In the genomic region with DNA sequence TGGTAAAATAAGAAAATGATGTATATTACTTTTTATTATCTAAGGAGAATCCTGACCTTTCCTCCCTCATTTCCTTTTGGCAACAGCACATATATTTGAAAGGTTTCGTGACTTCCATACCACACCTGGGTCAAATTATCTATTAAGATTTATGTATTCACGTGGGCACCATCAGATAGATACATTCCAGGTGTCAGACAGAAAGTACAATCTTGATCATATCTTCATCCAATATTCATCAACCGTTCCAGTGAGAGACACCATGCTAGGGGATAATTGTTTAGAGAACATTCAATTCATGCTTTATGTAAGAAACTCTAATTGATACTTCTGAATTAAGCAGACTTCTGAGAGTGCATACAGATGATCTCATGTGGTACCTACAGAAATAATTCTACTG, we compare ENCODE assay signal across 28 cellular contexts.
"Had no signal": no experiment of that assay in that cellular context is flagged by ENCODE, and none has a peak within 500 bp of the region (broad histone marks: within the 10 kb centered on the region; RNA-seq: fewer than 3 reads in every experiment).

No MANE protein-coding gene starts in this region.

- H3K4me1 Mint-ChIP-seq: stimulated activated effector memory CD8-positive, alpha-beta T cell treated with anti-CD3 and anti-CD28 coated beads, Interleukin-12 subunit alpha, Interleukin-12 subunit beta, amount 100 ng/mL, for 72 hours; stimulated activated memory B cell treated with anti-CD40 and anti-IgM and Interleukin-4, amounts not matched to agents 10 μg/mL and 1 μg/mL and 100 μg/mL, for 72 hours; stimulated activated naive B cell treated with anti-CD40 and anti-IgM and Interleukin-4, amounts not matched to agents 10 μg/mL and 1 μg/mL and 100 μg/mL, for 72 hours; stimulated activated naive CD8-positive, alpha-beta T cell treated with anti-CD3 and anti-CD28 coated beads, Interleukin-15, amount 100 ng/mL, for 72 hours had no signal

- H3K4me1 ChIP-seq: stomach, suprapubic skin, testis, thyroid gland, tibial artery, tibial nerve, transverse colon, upper lobe of left lung, upper lobe of right lung, uterus, vagina had no signal

- ATAC-seq: stimulated activated effector memory CD8-positive, alpha-beta T cell treated with anti-CD3 and anti-CD28 coated beads, Interleukin-12 subunit alpha, Interleukin-12 subunit beta, amount 100 ng/mL, for 72 hours; stimulated activated memory B cell treated with anti-CD40 and anti-IgM and Interleukin-4, amounts not matched to agents 10 μg/mL and 1 μg/mL and 100 μg/mL, for 72 hours; stimulated activated naive B cell treated with anti-CD40 and anti-IgM and Interleukin-4, amounts not matched to agents 10 μg/mL and 1 μg/mL and 100 μg/mL, for 72 hours; stimulated activated naive CD8-positive, alpha-beta T cell treated with anti-CD3 and anti-CD28 coated beads, Interleukin-15, amount 100 ng/mL, for 72 hours; stimulated activated naive CD8-positive, alpha-beta T cell treated with anti-CD3 and anti-CD28 coated beads, Interleukin-15, Interleukin-2, amounts not matched to agents 100 U/mL and 50 U/mL, for 24 hours; upper lobe of right lung had no signal

- H3K9me3 Mint-ChIP-seq: stimulated activated memory B cell treated with anti-CD40 and anti-IgM and Interleukin-4, amounts not matched to agents 10 μg/mL and 1 μg/mL and 100 μg/mL, for 72 hours; stimulated activated naive B cell treated with anti-CD40 and anti-IgM and Interleukin-4, amounts not matched to agents 10 μg/mL and 1 μg/mL and 100 μg/mL, for 72 hours; stimulated activated naive CD8-positive, alpha-beta T cell treated with anti-CD3 and anti-CD28 coated beads, Interleukin-15, amount 100 ng/mL, for 72 hours; stimulated activated naive CD8-positive, alpha-beta T cell treated with anti-CD3 and anti-CD28 coated beads, Interleukin-15, Interleukin-2, amounts not matched to agents 100 ng/mL and 50 ng/mL, for 24 hours; type B pancreatic cell had no signal

- H3K27ac ChIP-seq: stomach, suprapubic skin, testis, thoracic aorta, thyroid gland, tibial artery, tibial nerve, transverse colon, upper lobe of left lung, upper lobe of right lung, uterus, vagina had no signal

- DNase-seq: stimulated activated CD4-positive, alpha-beta T cell treated with anti-CD3 and anti-CD28 coated beads, Interleukin-2, amount 100 ng/mL, for 48 hours; stimulated activated CD4-positive, alpha-beta T cell treated with anti-CD3 and anti-CD28 coated beads, Interleukin-4, amount 100 ng/mL, for 1 hour; stimulated activated CD4-positive, alpha-beta T cell treated with anti-CD3 and anti-CD28 coated beads, Interleukin-4, amount 100 ng/mL, for 24 hours; stimulated activated CD4-positive, alpha-beta T cell treated with anti-CD3 and anti-CD28 coated beads, Interleukin-4, amount 100 ng/mL, for 4 hours; stimulated activated CD8-positive, alpha-beta memory T cell treated with anti-CD3 and anti-CD28 coated beads, Interleukin-4, amount 100 ng/mL, for 48 hours; stimulated activated naive B cell treated with anti-CD40 and anti-IgM and Interleukin-4, amounts not matched to agents 10 μg/mL and 1 μg/mL and 100 μg/mL, for 72 hours; stimulated activated naive CD4-positive, alpha-beta T cell; stimulated activated naive CD4-positive, alpha-beta T cell treated with Interleukin-2 at 50 U/mL for 16 hours; stimulated activated naive CD8-positive, alpha-beta T cell treated with anti-CD3 and anti-CD28 coated beads, Interleukin-15, amount 100 ng/mL, for 72 hours; stimulated activated naive CD8-positive, alpha-beta T cell treated with anti-CD3 and anti-CD28 coated beads, Interleukin-15, Interleukin-2, amounts not matched to agents 100 U/mL and 50 U/mL, for 24 hours; stomach; substantia nigra; testis; thyroid gland; tibial artery; transverse colon; trophoblast cell; upper lobe of left lung; upper lobe of right lung; uterus had no signal

- H3K27ac Mint-ChIP-seq: stimulated activated effector memory CD8-positive, alpha-beta T cell treated with anti-CD3 and anti-CD28 coated beads, Interleukin-12 subunit alpha, Interleukin-12 subunit beta, amount 100 ng/mL, for 72 hours; stimulated activated memory B cell treated with anti-CD40 and anti-IgM and Interleukin-4, amounts not matched to agents 10 μg/mL and 1 μg/mL and 100 μg/mL, for 72 hours; stimulated activated naive B cell treated with anti-CD40 and anti-IgM and Interleukin-4, amounts not matched to agents 10 μg/mL and 1 μg/mL and 100 μg/mL, for 72 hours; stimulated activated naive CD8-positive, alpha-beta T cell treated with anti-CD3 and anti-CD28 coated beads, Interleukin-15, amount 100 ng/mL, for 72 hours; stimulated activated naive CD8-positive, alpha-beta T cell treated with anti-CD3 and anti-CD28 coated beads, Interleukin-15, Interleukin-2, amounts not matched to agents 100 ng/mL and 50 ng/mL, for 24 hours; type B pancreatic cell had no signal

- H3K4me3 ChIP-seq: stomach, suprapubic skin, testis, thoracic aorta, thyroid gland, tibial artery, tibial nerve, transverse colon, upper lobe of left lung, upper lobe of right lung, uterus, vagina had no signal

- H3K9me3 ChIP-seq: stomach, suprapubic skin, testis, thoracic aorta, thyroid gland, tibial artery, tibial nerve, transverse colon, upper lobe of left lung, upper lobe of right lung, uterus, vagina had no signal

- H3K4me3 Mint-ChIP-seq: stimulated activated effector memory CD8-positive, alpha-beta T cell treated with anti-CD3 and anti-CD28 coated beads, Interleukin-12 subunit alpha, Interleukin-12 subunit beta, amount 100 ng/mL, for 72 hours; stimulated activated memory B cell treated with anti-CD40 and anti-IgM and Interleukin-4, amounts not matched to agents 10 μg/mL and 1 μg/mL and 100 μg/mL, for 72 hours; stimulated activated naive B cell treated with anti-CD40 and anti-IgM and Interleukin-4, amounts not matched to agents 10 μg/mL and 1 μg/mL and 100 μg/mL, for 72 hours; stimulated activated naive CD8-positive, alpha-beta T cell treated with anti-CD3 and anti-CD28 coated beads, Interleukin-15, amount 100 ng/mL, for 72 hours; stimulated activated naive CD8-positive, alpha-beta T cell treated with anti-CD3 and anti-CD28 coated beads, Interleukin-15, Interleukin-2, amounts not matched to agents 100 ng/mL and 50 ng/mL, for 24 hours; type B pancreatic cell had no signal

- H3K27me3 ChIP-seq: stomach, suprapubic skin, testis, thyroid gland, tibial artery, tibial nerve, transverse colon, upper lobe of left lung, upper lobe of right lung, uterus, vagina had no signal

- H3K27me3 Mint-ChIP-seq: stimulated activated memory B cell treated with anti-CD40 and anti-IgM and Interleukin-4, amounts not matched to agents 10 μg/mL and 1 μg/mL and 100 μg/mL, for 72 hours; stimulated activated naive B cell treated with anti-CD40 and anti-IgM and Interleukin-4, amounts not matched to agents 10 μg/mL and 1 μg/mL and 100 μg/mL, for 72 hours; stimulated activated naive CD8-positive, alpha-beta T cell treated with anti-CD3 and anti-CD28 coated beads, Interleukin-15, amount 100 ng/mL, for 72 hours; stimulated activated naive CD8-positive, alpha-beta T cell treated with anti-CD3 and anti-CD28 coated beads, Interleukin-15, Interleukin-2, amounts not matched to agents 100 ng/mL and 50 ng/mL, for 24 hours; type B pancreatic cell had no signal

- H3K36me3 Mint-ChIP-seq: stimulated activated effector memory CD8-positive, alpha-beta T cell treated with anti-CD3 and anti-CD28 coated beads, Interleukin-12 subunit alpha, Interleukin-12 subunit beta, amount 100 ng/mL, for 72 hours; stimulated activated memory B cell treated with anti-CD40 and anti-IgM and Interleukin-4, amounts not matched to agents 10 μg/mL and 1 μg/mL and 100 μg/mL, for 72 hours; stimulated activated naive B cell treated with anti-CD40 and anti-IgM and Interleukin-4, amounts not matched to agents 10 μg/mL and 1 μg/mL and 100 μg/mL, for 72 hours; type B pancreatic cell had no signal

- H3K36me3 ChIP-seq: stomach, suprapubic skin, thoracic aorta, thyroid gland, tibial artery, tibial nerve, transverse colon, upper lobe of left lung, upper lobe of right lung, uterus, vagina had no signal
